ENCODE assay signal across 30 cellular contexts in genomic region chr15:46316024-46316423, GRCh38.
"Had no signal": no experiment of that assay in that cellular context is flagged by ENCODE, and none has a peak within 500 bp of the region (broad histone marks: within the 10 kb centered on the region; RNA-seq: fewer than 3 reads in every experiment).

No MANE protein-coding gene starts in this region.

- H3K9me3 ChIP-seq: MG63, Peyer's patch had no signal

- H3K27me3 Mint-ChIP-seq: activated B cell treated with CpG ODN at 0.5 μM for 24 hours; activated CD4-positive, alpha-beta memory T cell treated with anti-CD3 and anti-CD28 coated beads for 36 hours had no signal

- DNase-seq: activated B cell treated with CpG ODN at 0.5 μM for 24 hours; activated CD4-positive, alpha-beta memory T cell treated with anti-CD3 and anti-CD28 coated beads for 36 hours; activated CD4-positive, alpha-beta T cell treated with anti-CD3 and anti-CD28 coated beads for 4 hours; activated CD4-positive, alpha-beta T cell treated with anti-CD3 and anti-CD28 coated beads, Interleukin-2, amount 50 U/mL, for 1 hour; activated CD4-positive, CD25-positive, alpha-beta regulatory T cell treated with anti-CD3 and anti-CD28 coated beads, Interleukin-2, amount 50 U/mL, for 72 hours; activated CD8-positive, alpha-beta memory T cell treated with anti-CD3 and anti-CD28 coated beads, Interleukin-2, amount 50 U/mL, for 4 hours; activated effector memory CD4-positive, alpha-beta T cell treated with anti-CD3 and anti-CD28 coated beads, Interleukin-2, amount 50 U/mL, for 16 hours; activated naive CD4-positive, alpha-beta T cell; activated naive CD4-positive, alpha-beta T cell treated with anti-CD3 and anti-CD28 coated beads, Interleukin-2, amount 50 U/mL, for 16 hours; activated naive CD8-positive, alpha-beta T cell treated with anti-CD3 and anti-CD28 coated beads for 36 hours; activated T-cell treated with anti-CD3 and anti-CD28 coated beads for 4 hours; activated T-cell treated with anti-CD3 and anti-CD28 coated beads, Interleukin-2, amount 50 U/mL, for 48 hours; amniotic stem cell; aorta; brain microvascular endothelial cell; Kasumi-1; KG1; MG63; MV-4-11; NCI-H187 treated with DMSO at 0.1 percent for 48 hours; NCI-H748 treated with DMSO at 0.1 percent for 48 hours; NK-92 treated with Interleukin-12 subunit alpha and Interleukin-12 subunit beta, amount 100 ng/mL, for 24 hours; PC-3; Peyer's patch; RPMI8226; SW 1271; T-helper 1 cell; T-helper 2 cell; T-helper 9 cell had no signal

- H3K4me3 Mint-ChIP-seq: activated B cell treated with CpG ODN at 0.5 μM for 24 hours; activated CD4-positive, alpha-beta memory T cell treated with anti-CD3 and anti-CD28 coated beads for 36 hours; activated naive CD8-positive, alpha-beta T cell treated with anti-CD3 and anti-CD28 coated beads for 36 hours had no signal

- H3K27me3 ChIP-seq: brain microvascular endothelial cell, MG63, Peyer's patch had no signal

- H3K4me1 Mint-ChIP-seq: activated B cell treated with CpG ODN at 0.5 μM for 24 hours; activated naive CD8-positive, alpha-beta T cell treated with anti-CD3 and anti-CD28 coated beads for 36 hours had no signal

- H3K36me3 Mint-ChIP-seq: activated CD4-positive, alpha-beta memory T cell treated with anti-CD3 and anti-CD28 coated beads for 36 hours; activated naive CD8-positive, alpha-beta T cell treated with anti-CD3 and anti-CD28 coated beads for 36 hours had no signal

- H3K27ac ChIP-seq: brain microvascular endothelial cell, Peyer's patch, VCaP had no signal

- H3K9me3 Mint-ChIP-seq: activated B cell treated with CpG ODN at 0.5 μM for 24 hours; activated CD4-positive, alpha-beta memory T cell treated with anti-CD3 and anti-CD28 coated beads for 36 hours; activated naive CD8-positive, alpha-beta T cell treated with anti-CD3 and anti-CD28 coated beads for 36 hours had no signal

- H3K4me3 ChIP-seq: MG63, Peyer's patch had no signal

- H3K36me3 ChIP-seq: brain microvascular endothelial cell, MG63, Peyer's patch had no signal

- H3K4me1 ChIP-seq: Peyer's patch had no signal

- H3K27ac Mint-ChIP-seq: activated B cell treated with CpG ODN at 0.5 μM for 24 hours; activated CD4-positive, alpha-beta memory T cell treated with anti-CD3 and anti-CD28 coated beads for 36 hours; activated naive CD8-positive, alpha-beta T cell treated with anti-CD3 and anti-CD28 coated beads for 36 hours had no signal

- ATAC-seq: PC-3 had no signal
